ENCODE assay signal across 17 cellular contexts in genomic region chr4:14069871-14070270, GRCh38.
DNase-seq lines count a peak whose midpoint lies in the region; ATAC-seq and FAIRE-seq lines count a peak whose summit lies in the region.
"Had no signal": no experiment of that assay in that cellular context is flagged by ENCODE, and none has a peak within 500 bp of the region (broad histone marks: within the 10 kb centered on the region; RNA-seq: fewer than 3 reads in every experiment).

No MANE protein-coding gene starts in this region.

- FAIRE-seq in islet of Langerhans (lab: Jason Lieb, UNC) (peak; percentile 86), frontal cortex (lab: Jason Lieb, UNC) (no peak)
- FAIRE-seq: A204.1, D721Med, GM18507, H1, HepG2, HTR-8/SVneo had no signal

- ATAC-seq in HG03571 (IDR thresholded peaks at IDR 0.05; ENCODE audit: unreplicated experiment): no peak
- ATAC-seq: CD8-positive, alpha-beta T cell; HepG2 had no signal

- peak; percentile 36 for DNase-seq in Ammon's horn (ENCODE audit: low spot score)
- DNase-seq in SK-N-DZ (ENCODE audit: low spot score): peak; percentile 28
- DNase-seq in retina: peak; percentile 20
- no peak for DNase-seq in AG08395 (ENCODE audit: low spot score)
- no peak for DNase-seq in frontal cortex (ENCODE audit: low spot score in 2 of 2)
- DNase-seq: CD8-positive, alpha-beta T cell; COR-L47; DMS153; GF-D8 had no signal

Comparison
In these comparisons a context has a peak if more than half of its experiments do, and no peak if none do; other contexts are left out.
1. DNase-seq: peak in Ammon's horn (single experiment), SK-N-DZ (single experiment) and retina (single experiment); none in AG08395 (single experiment) and frontal cortex (0 of 2).